ENCODE assay signal across 17 cellular contexts in the genomic region with DNA sequence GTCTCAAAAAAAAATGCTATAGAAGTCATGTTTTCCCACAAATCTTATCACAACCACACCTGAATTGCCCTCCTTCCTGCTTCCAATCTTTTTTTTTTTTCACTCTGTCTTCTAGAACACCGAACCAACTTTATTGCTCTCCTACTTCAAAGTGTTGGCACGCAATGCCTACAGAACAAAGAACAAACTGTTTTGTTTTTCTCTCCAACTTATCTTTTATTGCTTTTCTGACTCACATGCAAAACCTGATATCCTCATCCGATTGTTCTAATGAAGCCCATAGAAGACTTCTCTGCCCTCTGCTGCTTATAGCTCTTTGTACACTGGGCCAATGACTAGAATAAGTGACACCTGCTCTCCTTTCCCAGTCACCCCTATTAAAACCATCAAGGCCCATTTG.
DNase-seq lines count a peak whose midpoint lies in the region; ATAC-seq and TF ChIP-seq lines count a peak whose summit lies in the region.
"Had no signal": no experiment of that assay in that cellular context is flagged by ENCODE, and none has a peak within 500 bp of the region (broad histone marks: within the 10 kb centered on the region; RNA-seq: fewer than 3 reads in every experiment).

No MANE protein-coding gene starts in this region.

- no peak overlapping the region for H3K4me3 Mint-ChIP-seq in activated naive CD8-positive, alpha-beta T cell treated with anti-CD3 and anti-CD28 coated beads for 36 hours
- H3K4me3 Mint-ChIP-seq: IgD-negative memory B cell had no signal

- CTCF ChIA-PET in OCI-LY7 (lab: Charles Lee; ENCODE audit: unreplicated experiment) = no interaction called here

- DNase-seq in Daoy (ENCODE audit: low read depth) (peak; percentile 49), M059J (ENCODE audit: low read depth) (peak; percentile 29), brain microvascular endothelial cell (peak; percentile 25), psoas muscle (no peak), NCI-H1105 treated with DMSO at 0.1 percent for 48 hours (lab: John Stamatoyannopoulos, UW) (no peak), OCI-LY7 (ENCODE audit: low spot score) (no peak)
- DNase-seq in activated naive CD8-positive, alpha-beta T cell treated with anti-CD3 and anti-CD28 coated beads for 36 hours = no peak
- DNase-seq: Kasumi-1, NCI-H1436, NCI-H2029 treated with DMSO at 0.1 percent for 48 hours, NCI-H2171 treated with DMSO at 0.1 percent for 48 hours, NCI-H510A treated with DMSO at 0.1 percent for 48 hours, SHP77 treated with DMSO at 0.1 percent for 48 hours had no signal

- H3K9me2 ChIP-seq in OCI-LY7 (ENCODE audit: insufficient read depth, low read length) = no peaks in the 10 kb centered on the region

- H3K9me3 ChIP-seq in psoas muscle = no peaks in the 10 kb centered on the region
- no peaks in the 10 kb centered on the region for H3K9me3 ChIP-seq in OCI-LY7 (ENCODE audit: low read length)

- no TSS peak for BruUV-seq in OCI-LY7 (replicated peaks; lab: Mats Ljungman, UMichigan)

- H3K27me3 ChIP-seq in brain microvascular endothelial cell (replicated peaks) (no peaks in the 10 kb centered on the region), psoas muscle (ENCODE audit: insufficient read depth in 3 of 3, low read length in 2 of 3) (no peaks in the 10 kb centered on the region)

- no peak overlapping the region for H3K4me3 ChIP-seq in brain microvascular endothelial cell (ENCODE audit: low read depth, low read length)
- H3K4me3 ChIP-seq in psoas muscle = no peak overlapping the region
- no peak overlapping the region for H3K4me3 ChIP-seq in OCI-LY7 (ENCODE audit: low read depth, low read length, poor library complexity, severe bottlenecking)

- no peaks in the 10 kb centered on the region for H3K27me3 Mint-ChIP-seq in activated naive CD8-positive, alpha-beta T cell treated with anti-CD3 and anti-CD28 coated beads for 36 hours

- POLR2A ChIA-PET in OCI-LY7 (lab: Charles Lee) = no interaction called here

- H3K79me2 ChIP-seq in OCI-LY7 (ENCODE audit: insufficient read depth, low read depth, low read length) = no peaks in the 10 kb centered on the region

- WGBS in psoas muscle, 3 donors = 52 to 81% (median 57%) methylated on average over 3 of the region's 3 CpGs

- H3K27ac Mint-ChIP-seq in activated naive CD8-positive, alpha-beta T cell treated with anti-CD3 and anti-CD28 coated beads for 36 hours = no peak overlapping the region
- H3K27ac Mint-ChIP-seq: IgD-negative memory B cell had no signal

- H3K36me3 ChIP-seq in brain microvascular endothelial cell (replicated peaks) = no peaks in the 10 kb centered on the region
- no peaks in the 10 kb centered on the region for H3K36me3 ChIP-seq in psoas muscle (ENCODE audit: insufficient read depth in 1 of 2, low read depth in 1 of 2)
- H3K36me3 ChIP-seq in OCI-LY7 (ENCODE audit: insufficient read depth, low read length) = no peaks in the 10 kb centered on the region

- no peaks in the 10 kb centered on the region for H3K4me1 ChIP-seq in psoas muscle
- H3K4me1 ChIP-seq in OCI-LY7 (ENCODE audit: insufficient read depth, low read length, poor library complexity, severe bottlenecking) = no peaks in the 10 kb centered on the region

- H4K20me1 ChIP-seq in OCI-LY7 (ENCODE audit: insufficient read depth, low read length) = no peaks in the 10 kb centered on the region

- peaks cover 3% of the 10 kb centered on the region for H3K9me3 Mint-ChIP-seq in activated naive CD8-positive, alpha-beta T cell treated with anti-CD3 and anti-CD28 coated beads for 36 hours
- H3K9me3 Mint-ChIP-seq: IgD-negative memory B cell had no signal

- no peaks in the 10 kb centered on the region for H3K4me1 Mint-ChIP-seq in activated naive CD8-positive, alpha-beta T cell treated with anti-CD3 and anti-CD28 coated beads for 36 hours
- H3K4me1 Mint-ChIP-seq: IgD-negative memory B cell had no signal

- ATAC-seq in psoas muscle (peak in 3 of 4 donors; percentile 28 to 79 (median 43)), HG02759 (IDR thresholded peaks at IDR 0.05; ENCODE audit: unreplicated experiment) (no peak)
- ATAC-seq: SK-N-SH treated with all-trans-retinoic acid at 6 μM for 48 hours had no signal

- H3K4me2 ChIP-seq in OCI-LY7 (ENCODE audit: low read length) = no peak overlapping the region

- intact Hi-C loops in psoas muscle (cut with DNase I) = loop anchor here in 1 of 2 donors (10.0 kb wide), 1 partner anchor 605 kb away; the partner anchor contains the start of gene EPHA4
- intact Hi-C loops in OCI-LY7 (cut with micrococcal nuclease; ENCODE audit: unreplicated experiment) = no loop called here

- H3K27ac ChIP-seq in brain microvascular endothelial cell = no peak overlapping the region
- no peak overlapping the region for H3K27ac ChIP-seq in psoas muscle
- no peak overlapping the region for H3K27ac ChIP-seq in OCI-LY7 (ENCODE audit: low read depth, low read length, poor library complexity, severe bottlenecking)
- H3K27ac ChIP-seq: C4-2B had no signal

- H3K36me3 Mint-ChIP-seq in activated naive CD8-positive, alpha-beta T cell treated with anti-CD3 and anti-CD28 coated beads for 36 hours = no peaks in the 10 kb centered on the region
- H3K36me3 Mint-ChIP-seq: IgD-negative memory B cell had no signal

- in situ Hi-C loops in brain microvascular endothelial cell (cut with HindIII; ENCODE audit: low pct_ligation_motif_present, low sequenced_read_pairs) = no loop called here

- H2AFZ ChIP-seq in OCI-LY7 (ENCODE audit: low read length) = no peak overlapping the region

- TF ChIP-seq CTCF in brain microvascular endothelial cell (IDR thresholded peaks at IDR 0.05; ENCODE audit: low read depth, low read length, missing control alignments) (no peak), psoas muscle (IDR thresholded peaks at IDR 0.05) (no peak), OCI-LY7 (conservative IDR thresholded peaks at IDR 0.05; ENCODE audit: low read length) (no peak)

Comparison
In these comparisons a context has a peak if more than half of its experiments do, and no peak if none do; other contexts are left out.
1. DNase-seq: peak in Daoy (single experiment), M059J (single experiment) and brain microvascular endothelial cell (single experiment); none in psoas muscle (0 of 2), NCI-H1105 treated with DMSO at 0.1 percent for 48 hours (single experiment), OCI-LY7 (single experiment) and activated naive CD8-positive, alpha-beta T cell treated with anti-CD3 and anti-CD28 coated beads for 36 hours (single experiment).